ENCODE assay signal across 20 cellular contexts in genomic region chr20:14208956-14209355, GRCh38.
DNase-seq lines count a peak whose midpoint lies in the region; ATAC-seq and TF ChIP-seq lines count a peak whose summit lies in the region.
"Had no signal": no experiment of that assay in that cellular context is flagged by ENCODE, and none has a peak within 500 bp of the region (broad histone marks: within the 10 kb centered on the region; RNA-seq: fewer than 3 reads in every experiment).

No MANE protein-coding gene starts in this region.

- no peak overlapping the region for H2BK120ac ChIP-seq in mesenchymal stem cell (ENCODE audit: low read depth, low read length)

- H3K79me2 ChIP-seq in PC-3 (ENCODE audit: low read length), result no peaks in the 10 kb centered on the region

- no peak overlapping the region for H2BK12ac ChIP-seq in mesenchymal stem cell (ENCODE audit: low read length in 2 of 2)

- no peak overlapping the region for H3K4me3 Mint-ChIP-seq in Caco-2 (ENCODE audit: unreplicated experiment)
- H3K4me3 Mint-ChIP-seq: CD14-positive monocyte; CD4-positive, alpha-beta memory T cell; HFFc6 had no signal

- no peak overlapping the region for H3K4ac ChIP-seq in mesenchymal stem cell (ENCODE audit: low read depth in 1 of 2, low read length in 2 of 2)

- DNase-seq in AG10803 (ENCODE audit: low read depth) (peak; percentile 23), PC-3 (no peak), left colon (no peak), stromal cell of bone marrow (ENCODE audit: low read depth) (peak; percentile 3), Caco-2 (no peak), Ammon's horn (ENCODE audit: low spot score) (no peak), mesenchymal stem cell (no peak)
- DNase-seq: ACHN; AML-193; Calu3; CD4-positive, alpha-beta memory T cell; DMS79 treated with DMSO at 0.1 percent for 48 hours; GF-D8; GOT3; H7; HFFc6 had no signal

- intact Hi-C loops in PC-3 (cut with micrococcal nuclease) (no loop called here), left colon (cut with DNase I, micrococcal nuclease) (no loop called here), Caco-2 (cut with micrococcal nuclease; ENCODE audit: unreplicated experiment) (no loop called here)

- H4K8ac ChIP-seq in mesenchymal stem cell (ENCODE audit: low read length), result no peak overlapping the region

- H3K27me3 ChIP-seq in PC-3 (ENCODE audit: low read length) (no peaks in the 10 kb centered on the region), Caco-2 (replicated peaks; ENCODE audit: control insufficient read depth, insufficient read depth, low read length) (no peaks in the 10 kb centered on the region), mesenchymal stem cell (ENCODE audit: control insufficient read depth in 1 of 2, insufficient read depth in 1 of 2, low read length in 2 of 2) (no peaks in the 10 kb centered on the region)
- H3K27me3 ChIP-seq: BLaER1 had no signal

- peaks cover 2% of the 10 kb centered on the region; the same call in 1 of the 2 replicates for H3K4me1 ChIP-seq in PC-3 (ENCODE audit: insufficient read depth, low read length)
- H3K4me1 ChIP-seq in Caco-2, result no peaks in the 10 kb centered on the region
- no peaks in the 10 kb centered on the region for H3K4me1 ChIP-seq in mesenchymal stem cell (ENCODE audit: control insufficient read depth, insufficient read depth, low read depth, low read length)
- H3K4me1 ChIP-seq: BLaER1 had no signal

- H3K9ac ChIP-seq in PC-3 (ENCODE audit: low read length), result no peak overlapping the region
- H3K9ac ChIP-seq in mesenchymal stem cell (ENCODE audit: low read length), result no peak overlapping the region
- H3K9ac ChIP-seq: BLaER1 had no signal

- no peak overlapping the region for H2AK5ac ChIP-seq in mesenchymal stem cell (ENCODE audit: low read length, severe bottlenecking)

- H3K79me1 ChIP-seq in mesenchymal stem cell (replicated peaks; ENCODE audit: low read length, poor library complexity, severe bottlenecking), result no peaks in the 10 kb centered on the region

- no peak overlapping the region for H4K91ac ChIP-seq in mesenchymal stem cell (ENCODE audit: low read length)

- no peaks in the 10 kb centered on the region for H3K36me3 Mint-ChIP-seq in Caco-2 (ENCODE audit: insufficient read depth, unreplicated experiment)
- H3K36me3 Mint-ChIP-seq: CD14-positive monocyte; CD4-positive, alpha-beta memory T cell had no signal

- H4K20me1 ChIP-seq in PC-3 (ENCODE audit: low read length), result no peaks in the 10 kb centered on the region
- H4K20me1 ChIP-seq: BLaER1 had no signal

- H3F3A ChIP-seq in PC-3 (ENCODE audit: low read length, unreplicated experiment), result no peaks in the 10 kb centered on the region

- BruUV-seq in PC-3 (replicated peaks; lab: Mats Ljungman, UMichigan), result no TSS peak
- BruUV-seq in Caco-2 (replicated peaks; lab: Mats Ljungman, UMichigan), result no TSS peak

- TF ChIP-seq CTCF in AG10803 (conservative IDR thresholded peaks at IDR 0.05; ENCODE audit: low read length), result no peak
- TF ChIP-seq CTCF in PC-3 (conservative IDR thresholded peaks at IDR 0.05; ENCODE audit: low read depth, low read length), result no peak
- TF ChIP-seq CTCF in Caco-2 (IDR thresholded peaks at IDR 0.05; ENCODE audit: insufficient read depth in 1 of 2, low read depth in 1 of 2, low read length in 1 of 2, severe bottlenecking in 1 of 2, unreplicated experiment in 1 of 2), result no peak

- ATAC-seq in PC-3 (peak; percentile 40), left colon (peak; percentile 28)
- ATAC-seq: HCT116 had no signal

- H3K23ac ChIP-seq in mesenchymal stem cell (ENCODE audit: low read length in 2 of 2), result no peak overlapping the region

- H3K27me3 Mint-ChIP-seq in Caco-2 (ENCODE audit: insufficient read depth, unreplicated experiment), result no peaks in the 10 kb centered on the region
- H3K27me3 Mint-ChIP-seq: CD4-positive, alpha-beta memory T cell had no signal

- H3K14ac ChIP-seq in mesenchymal stem cell (ENCODE audit: low read length in 2 of 2), result no peak overlapping the region

- H3K27ac ChIP-seq in PC-3 (ENCODE audit: low read length) (no peak overlapping the region), mesenchymal stem cell (ENCODE audit: low read length, poor library complexity, severe bottlenecking) (no peak overlapping the region)
- H3K27ac ChIP-seq: BLaER1, HL-60 had no signal

- WGBS in mesenchymal stem cell, result 96% methylated on average over 1 of the region's 1 CpG

- H3K9me3 ChIP-seq in PC-3 (ENCODE audit: low read length) (no peaks in the 10 kb centered on the region), Caco-2 (no peaks in the 10 kb centered on the region), mesenchymal stem cell (ENCODE audit: control insufficient read depth, low read length) (no peaks in the 10 kb centered on the region)
- H3K9me3 ChIP-seq: BLaER1 had no signal

- H3K4me3 ChIP-seq in AG10803 (ENCODE audit: low read length) (no peak overlapping the region), PC-3 (ENCODE audit: low read length) (no peak overlapping the region), Caco-2 (ENCODE audit: low read depth, low read length) (no peak overlapping the region), mesenchymal stem cell (ENCODE audit: insufficient read depth in 1 of 2, low read depth in 1 of 2, low read length in 2 of 2) (no peak overlapping the region)
- H3K4me3 ChIP-seq: BLaER1 had no signal

- H3K36me3 ChIP-seq in PC-3 (ENCODE audit: low read depth, low read length) (no peaks in the 10 kb centered on the region), Caco-2 (ENCODE audit: control insufficient read depth, insufficient read depth, low read length) (no peaks in the 10 kb centered on the region), mesenchymal stem cell (ENCODE audit: control insufficient read depth in 1 of 2, insufficient read depth in 2 of 2, low read depth in 1 of 2, low read length in 2 of 2) (no peaks in the 10 kb centered on the region)
- H3K36me3 ChIP-seq: BLaER1 had no signal

- no peak overlapping the region for H2BK5ac ChIP-seq in mesenchymal stem cell (ENCODE audit: low read depth, low read length, poor library complexity, severe bottlenecking)

- no peaks in the 10 kb centered on the region for H3K9me3 Mint-ChIP-seq in Caco-2 (ENCODE audit: unreplicated experiment)

- H3K18ac ChIP-seq in mesenchymal stem cell (ENCODE audit: low read depth in 1 of 2, low read length in 2 of 2), result no peak overlapping the region

- no peak overlapping the region for H3K4me2 ChIP-seq in PC-3 (ENCODE audit: low read length)
- no peak overlapping the region for H3K4me2 ChIP-seq in mesenchymal stem cell (ENCODE audit: low read length, poor library complexity, severe bottlenecking)
- H3K4me2 ChIP-seq: BLaER1 had no signal

- no peak overlapping the region for H2AFZ ChIP-seq in PC-3 (ENCODE audit: low read length)
- H2AFZ ChIP-seq in mesenchymal stem cell (ENCODE audit: low read depth, low read length), result no peak overlapping the region

- no peak overlapping the region for H3K27ac Mint-ChIP-seq in Caco-2 (ENCODE audit: unreplicated experiment)
- H3K27ac Mint-ChIP-seq: CD14-positive monocyte; CD4-positive, alpha-beta memory T cell; HFFc6 had no signal

- POLR2A ChIA-PET in PC-3 (lab: Charles Lee; ENCODE audit: unreplicated experiment) (interaction anchor here (0.6 to 0.7 kb wide), 2 partner anchors 1247 to 1733 kb away, joined by 4 read pairs; no protein-coding TSS in a partner anchor), Caco-2 (lab: Charles Lee) (no interaction called here)

- H3K4me1 Mint-ChIP-seq in Caco-2 (ENCODE audit: low read depth, unreplicated experiment), result no peaks in the 10 kb centered on the region
- H3K4me1 Mint-ChIP-seq: CD14-positive monocyte; CD4-positive, alpha-beta memory T cell had no signal

- no peak overlapping the region for H2BK15ac ChIP-seq in mesenchymal stem cell (ENCODE audit: low read depth, poor library complexity, severe bottlenecking)

- CTCF ChIA-PET in PC-3 (lab: Charles Lee) (interaction anchor here (0.7 kb wide), 1 partner anchor 27 kb away, joined by 3 read pairs; no protein-coding TSS in a partner anchor), Caco-2 (lab: Charles Lee) (no interaction called here)

- no peaks in the 10 kb centered on the region for H3K9me2 ChIP-seq in PC-3 (replicated peaks; ENCODE audit: low read length)

Comparison
In these comparisons a context has a peak if more than half of its experiments do, and no peak if none do; other contexts are left out.
1. DNase-seq: peak in AG10803 (single experiment) and stromal cell of bone marrow (single experiment); none in PC-3 (single experiment), left colon (0 of 2), Caco-2 (0 of 2), Ammon's horn (single experiment) and mesenchymal stem cell (single experiment).